11 cellular contexts compared by ENCODE assay signal in the genomic region with DNA sequence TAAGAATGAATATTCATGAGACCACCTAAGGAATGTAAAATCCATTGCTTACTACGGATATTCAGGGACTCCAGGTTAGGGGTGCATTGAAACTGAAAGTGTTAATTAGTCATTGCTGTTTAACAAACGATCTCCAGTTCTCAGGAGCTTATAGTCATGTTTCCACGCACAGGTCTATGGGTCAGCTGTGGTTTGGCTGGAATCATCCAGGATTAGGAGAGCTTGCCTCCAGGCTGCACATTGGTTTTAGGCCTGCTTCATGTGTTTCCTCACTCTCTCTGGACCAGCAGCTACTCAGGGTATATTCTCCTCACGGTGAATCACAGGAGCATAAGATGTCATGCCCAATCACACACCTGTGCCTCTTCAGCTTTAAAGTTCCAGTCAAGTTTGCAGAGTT.
DNase-seq lines count a peak whose midpoint lies in the region; ATAC-seq and TF ChIP-seq lines count a peak whose summit lies in the region.
"Had no signal": no experiment of that assay in that cellular context is flagged by ENCODE, and none has a peak within 500 bp of the region (broad histone marks: within the 10 kb centered on the region; RNA-seq: fewer than 3 reads in every experiment).

No MANE protein-coding gene starts in this region.

- no peaks in the 10 kb centered on the region for H3K9me3 Mint-ChIP-seq in GM23338

- TF ChIP-seq CTCF in GM23338 (conservative IDR thresholded peaks at IDR 0.05; ENCODE audit: low read depth in 2 of 2): no peak
- no peak for TF ChIP-seq CTCF in fibroblast of villous mesenchyme (IDR thresholded peaks at IDR 0.05; ENCODE audit: insufficient read depth, low read depth, low read length)

- H3K36me3 ChIP-seq in GM23338 (ENCODE audit: insufficient read depth): no peaks in the 10 kb centered on the region

- H3K36me3 Mint-ChIP-seq in GM23338 (ENCODE audit: low read depth): no peaks in the 10 kb centered on the region

- peak overlapping the region; percentile 78; the same call in 1 of the 2 replicates for H2AFZ ChIP-seq in GM23338

- peak overlapping the region; percentile 5; the same call in 1 of the 2 replicates for H3K27ac Mint-ChIP-seq in GM23338

- no peak overlapping the region for H3K4me3 ChIP-seq in GM23338
- no peak overlapping the region for H3K4me3 ChIP-seq in fibroblast of villous mesenchyme (ENCODE audit: low read depth, low read length)

- H3K27me3 ChIP-seq in GM23338 (ENCODE audit: insufficient read depth): no peaks in the 10 kb centered on the region

- H3K4me2 ChIP-seq in GM23338: 0 out of 2 replicates have a peak overlapping the region, but pooled peaks have one; percentile 20

- no peaks in the 10 kb centered on the region for H4K20me1 ChIP-seq in GM23338 (replicated peaks; ENCODE audit: insufficient read depth)

- no peaks in the 10 kb centered on the region for H3K79me2 ChIP-seq in GM23338 (replicated peaks; ENCODE audit: insufficient read depth)

- ATAC-seq in GM23338 (no peak), SK-N-SH treated with all-trans-retinoic acid at 6 μM for 48 hours (peak; percentile 29)

- peaks cover 16% of the 10 kb centered on the region for H3K4me1 ChIP-seq in GM23338 (ENCODE audit: insufficient read depth)

- H3K4me1 Mint-ChIP-seq in GM23338: peaks cover 36% of the 10 kb centered on the region

- H3K27ac ChIP-seq in GM23338 (ENCODE audit: low read depth): no peak overlapping the region

- peaks cover 7% of the 10 kb centered on the region for H3K27me3 Mint-ChIP-seq in GM23338 (ENCODE audit: insufficient read depth, low read depth, poor library complexity)

- H3K4me3 Mint-ChIP-seq in GM23338: no peak overlapping the region

- H3F3A ChIP-seq in GM23338 (replicated peaks; ENCODE audit: low read depth): no peaks in the 10 kb centered on the region

- DNase-seq in GM23338 (ENCODE audit: low spot score): no peak
- peak; percentile 90 for DNase-seq in fibroblast of villous mesenchyme (ENCODE audit: low read depth)
- peak; percentile 40 for DNase-seq in stromal cell of bone marrow (ENCODE audit: low read depth)
- DNase-seq in mesenteric fat pad (ENCODE audit: low spot score): no peak
- no peak for DNase-seq in SHP77 treated with DMSO at 0.1 percent for 48 hours (lab: John Stamatoyannopoulos, UW)
- no peak for DNase-seq in activated T-cell treated with anti-CD3 and anti-CD28 coated beads for 4 hours
- DNase-seq: activated gamma-delta T cell treated with Interleukin-2 at 50 U/mL for 16 hours, erythroblast, midbrain, T-helper 9 cell had no signal

- no peaks in the 10 kb centered on the region for H3K9me2 ChIP-seq in GM23338 (ENCODE audit: insufficient read depth)

TF ChIP-seq in GM23338, 12 proteins besides CTCF, POLR2A, EP300 and RAD21 (continues in another document):
- TF ChIP-seq JUNB (IDR thresholded peaks at IDR 0.05; ENCODE audit: unreplicated experiment) (no peak), ZNF331 (CRISPR knock-in tag; IDR thresholded peaks at IDR 0.05; ENCODE audit: low read depth) (no peak), CREB1 (CRISPR knock-in tag; IDR thresholded peaks at IDR 0.05; ENCODE audit: low read depth) (no peak), NANOG (IDR thresholded peaks at IDR 0.05; ENCODE audit: borderline replicate concordance) (no peak), EZH2 (IDR thresholded peaks at IDR 0.05; ENCODE audit: low read depth, unreplicated experiment) (no peak), STAT1 (IDR thresholded peaks at IDR 0.05; ENCODE audit: unreplicated experiment) (no peak), EZH2phosphoT487 (IDR thresholded peaks at IDR 0.05; ENCODE audit: unreplicated experiment) (no peak), POLR2AphosphoS5 (IDR thresholded peaks at IDR 0.05; ENCODE audit: low read depth) (no peak)
- TF ChIP-seq, protein P1, sequence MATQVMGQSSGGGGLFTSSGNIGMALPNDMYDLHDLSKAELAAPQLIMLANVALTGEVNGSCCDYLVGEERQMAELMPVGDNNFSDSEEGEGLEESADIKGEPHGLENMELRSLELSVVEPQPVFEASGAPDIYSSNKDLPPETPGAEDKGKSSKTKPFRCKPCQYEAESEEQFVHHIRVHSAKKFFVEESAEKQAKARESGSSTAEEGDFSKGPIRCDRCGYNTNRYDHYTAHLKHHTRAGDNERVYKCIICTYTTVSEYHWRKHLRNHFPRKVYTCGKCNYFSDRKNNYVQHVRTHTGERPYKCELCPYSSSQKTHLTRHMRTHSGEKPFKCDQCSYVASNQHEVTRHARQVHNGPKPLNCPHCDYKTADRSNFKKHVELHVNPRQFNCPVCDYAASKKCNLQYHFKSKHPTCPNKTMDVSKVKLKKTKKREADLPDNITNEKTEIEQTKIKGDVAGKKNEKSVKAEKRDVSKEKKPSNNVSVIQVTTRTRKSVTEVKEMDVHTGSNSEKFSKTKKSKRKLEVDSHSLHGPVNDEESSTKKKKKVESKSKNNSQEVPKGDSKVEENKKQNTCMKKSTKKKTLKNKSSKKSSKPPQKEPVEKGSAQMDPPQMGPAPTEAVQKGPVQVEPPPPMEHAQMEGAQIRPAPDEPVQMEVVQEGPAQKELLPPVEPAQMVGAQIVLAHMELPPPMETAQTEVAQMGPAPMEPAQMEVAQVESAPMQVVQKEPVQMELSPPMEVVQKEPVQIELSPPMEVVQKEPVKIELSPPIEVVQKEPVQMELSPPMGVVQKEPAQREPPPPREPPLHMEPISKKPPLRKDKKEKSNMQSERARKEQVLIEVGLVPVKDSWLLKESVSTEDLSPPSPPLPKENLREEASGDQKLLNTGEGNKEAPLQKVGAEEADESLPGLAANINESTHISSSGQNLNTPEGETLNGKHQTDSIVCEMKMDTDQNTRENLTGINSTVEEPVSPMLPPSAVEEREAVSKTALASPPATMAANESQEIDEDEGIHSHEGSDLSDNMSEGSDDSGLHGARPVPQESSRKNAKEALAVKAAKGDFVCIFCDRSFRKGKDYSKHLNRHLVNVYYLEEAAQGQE (IDR thresholded peaks at IDR 0.05; ENCODE audit: unreplicated experiment): no peak
- TF ChIP-seq, protein P2, sequence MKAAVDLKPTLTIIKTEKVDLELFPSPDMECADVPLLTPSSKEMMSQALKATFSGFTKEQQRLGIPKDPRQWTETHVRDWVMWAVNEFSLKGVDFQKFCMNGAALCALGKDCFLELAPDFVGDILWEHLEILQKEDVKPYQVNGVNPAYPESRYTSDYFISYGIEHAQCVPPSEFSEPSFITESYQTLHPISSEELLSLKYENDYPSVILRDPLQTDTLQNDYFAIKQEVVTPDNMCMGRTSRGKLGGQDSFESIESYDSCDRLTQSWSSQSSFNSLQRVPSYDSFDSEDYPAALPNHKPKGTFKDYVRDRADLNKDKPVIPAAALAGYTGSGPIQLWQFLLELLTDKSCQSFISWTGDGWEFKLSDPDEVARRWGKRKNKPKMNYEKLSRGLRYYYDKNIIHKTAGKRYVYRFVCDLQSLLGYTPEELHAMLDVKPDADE (IDR thresholded peaks at IDR 0.05): no peak

TF ChIP-seq in SK-N-SH treated with all-trans-retinoic acid at 6 μM for 48 hours, 23 proteins besides CTCF, POLR2A, EP300 and RAD21:
- TF ChIP-seq ZNF8 (CRISPR knock-in tag; IDR thresholded peaks at IDR 0.05): no peak
- no peak for TF ChIP-seq SNAI2 (CRISPR knock-in tag; IDR thresholded peaks at IDR 0.05)
- TF ChIP-seq OSR1 (CRISPR knock-in tag; IDR thresholded peaks at IDR 0.05): no peak
- no peak for TF ChIP-seq ESRRG (CRISPR knock-in tag; IDR thresholded peaks at IDR 0.05)
- no peak for TF ChIP-seq PPARA (CRISPR knock-in tag; IDR thresholded peaks at IDR 0.05; ENCODE audit: borderline replicate concordance)
- TF ChIP-seq BACH2 (CRISPR knock-in tag; IDR thresholded peaks at IDR 0.05; ENCODE audit: borderline replicate concordance): no peak
- no peak for TF ChIP-seq ZC3H10 (CRISPR knock-in tag; IDR thresholded peaks at IDR 0.05)

Comparison
In these comparisons a context has a peak if more than half of its experiments do, and no peak if none do; other contexts are left out.
1. DNase-seq: peak in fibroblast of villous mesenchyme (single experiment) and stromal cell of bone marrow (single experiment); none in GM23338 (single experiment), mesenteric fat pad (single experiment), SHP77 treated with DMSO at 0.1 percent for 48 hours (single experiment) and activated T-cell treated with anti-CD3 and anti-CD28 coated beads for 4 hours (single experiment).